12 cellular contexts compared by ENCODE assay signal in genomic region chr10:44293842-44294241, GRCh38.
DNase-seq lines count a peak whose midpoint lies in the region; FAIRE-seq and TF ChIP-seq lines count a peak whose summit lies in the region.
"Had no signal": no experiment of that assay in that cellular context is flagged by ENCODE, and none has a peak within 500 bp of the region (broad histone marks: within the 10 kb centered on the region; RNA-seq: fewer than 3 reads in every experiment).

No MANE protein-coding gene starts in this region.

- no peaks in the 10 kb centered on the region for H3K36me3 Mint-ChIP-seq in astrocyte (ENCODE audit: low read depth, unreplicated experiment)

- TF ChIP-seq CTCF in astrocyte (IDR thresholded peaks at IDR 0.05; ENCODE audit: insufficient read depth, low read depth, low read length) (no peak), vagina (IDR thresholded peaks at IDR 0.05) (no peak), D721Med (IDR thresholded peaks at IDR 0.05; ENCODE audit: insufficient read depth, missing control alignments) (no peak)

- H3K4me2 ChIP-seq in astrocyte (ENCODE audit: low read length): peak overlapping the region; percentile 74

- peak; percentile 83 for DNase-seq in astrocyte (ENCODE audit: low read depth)
- DNase-seq in fibroblast of the conjunctiva (ENCODE audit: low read depth): peak; percentile 46
- peak in 1 of 2 donors; percentile 90 for DNase-seq in vagina (ENCODE audit: extremely low spot score in 2 of 2)
- no peak for DNase-seq in D721Med (ENCODE audit: insufficient read length, low spot score)
- DNase-seq in activated CD4-positive, alpha-beta T cell treated with anti-CD3 and anti-CD28 coated beads for 1 hour: no peak
- no peak for DNase-seq in NK-92 (lab: John Stamatoyannopoulos, UW; ENCODE audit: unreplicated experiment)
- DNase-seq: DMS79 treated with DMSO at 0.1 percent for 48 hours; effector memory CD8-positive, alpha-beta T cell; kidney; NCI-H2171; SHP77 had no signal

- H2AFZ ChIP-seq in astrocyte (ENCODE audit: low read depth, low read length): no peak overlapping the region

- H3K36me3 ChIP-seq in astrocyte (ENCODE audit: insufficient read depth, low read length): no peaks in the 10 kb centered on the region
- peaks cover 0 to 6% of the 10 kb centered on the region in 2 donors for H3K36me3 ChIP-seq in muscle layer of duodenum (ENCODE audit: control insufficient read depth in 1 of 2, insufficient read depth in 2 of 2, low read length in 2 of 2)
- no peaks in the 10 kb centered on the region for H3K36me3 ChIP-seq in vagina

- intact Hi-C loops in vagina (cut with DNase I): no loop called here

- H3K4me1 ChIP-seq in astrocyte (ENCODE audit: insufficient read depth, low read length) (peaks cover 5% of the 10 kb centered on the region), muscle layer of duodenum (ENCODE audit: control insufficient read depth in 1 of 2, insufficient read depth in 2 of 2, low read length in 2 of 2) (peaks cover 0 to 6% of the 10 kb centered on the region in 2 donors), vagina (peaks cover 23% of the 10 kb centered on the region)

- no peak overlapping the region for H3K4me3 Mint-ChIP-seq in astrocyte (ENCODE audit: unreplicated experiment)
- H3K4me3 Mint-ChIP-seq: effector memory CD8-positive, alpha-beta T cell had no signal

- H3K27me3 Mint-ChIP-seq in astrocyte (ENCODE audit: low read depth, unreplicated experiment): peaks cover 3% of the 10 kb centered on the region

- peaks cover 2% of the 10 kb centered on the region for H3K4me1 Mint-ChIP-seq in astrocyte (ENCODE audit: low read depth, unreplicated experiment)

- no peaks in the 10 kb centered on the region for H4K20me1 ChIP-seq in astrocyte (ENCODE audit: insufficient read depth, low read length)

- H3K9me3 Mint-ChIP-seq in astrocyte (ENCODE audit: unreplicated experiment): no peaks in the 10 kb centered on the region
- H3K9me3 Mint-ChIP-seq: effector memory CD8-positive, alpha-beta T cell had no signal

- H3K9me3 ChIP-seq in astrocyte (ENCODE audit: insufficient read depth, low read depth, low read length) (no peaks in the 10 kb centered on the region), muscle layer of duodenum (ENCODE audit: control insufficient read depth in 1 of 2, low read length in 2 of 2) (no peaks in the 10 kb centered on the region), vagina (no peaks in the 10 kb centered on the region)

- H3K4me3 ChIP-seq in astrocyte (ENCODE audit: insufficient read depth, low read depth, low read length) (no peak overlapping the region), muscle layer of duodenum (ENCODE audit: low read depth in 1 of 2, low read length in 2 of 2) (peak overlapping the region in 1 of 2 donors; percentile 37), vagina (peak overlapping the region in 1 of 2 donors; percentile 20)

- H3K27ac Mint-ChIP-seq in astrocyte (ENCODE audit: unreplicated experiment): no peak overlapping the region
- H3K27ac Mint-ChIP-seq: effector memory CD8-positive, alpha-beta T cell had no signal

- H3K27me3 ChIP-seq in astrocyte (ENCODE audit: insufficient read depth, low read length): no peaks in the 10 kb centered on the region
- H3K27me3 ChIP-seq in muscle layer of duodenum (ENCODE audit: low read depth, low read length): no peaks in the 10 kb centered on the region
- H3K27me3 ChIP-seq in vagina: no peaks in the 10 kb centered on the region

- peak overlapping the region; percentile 62 for H3K27ac ChIP-seq in astrocyte (ENCODE audit: low read depth, low read length)
- H3K27ac ChIP-seq in muscle layer of duodenum (ENCODE audit: low read length): peak overlapping the region; percentile 82
- H3K27ac ChIP-seq in vagina: peak overlapping the region; percentile 83

- no peak for FAIRE-seq in astrocyte (lab: Jason Lieb, UNC)
- no peak for FAIRE-seq in D721Med (lab: Jason Lieb, UNC)
- FAIRE-seq: kidney had no signal

- no peaks in the 10 kb centered on the region for H3K79me2 ChIP-seq in astrocyte (ENCODE audit: insufficient read depth, low read length)

- peak overlapping the region; percentile 65 for H3K9ac ChIP-seq in astrocyte (ENCODE audit: low read length)

- TF ChIP-seq POLR2A in vagina (IDR thresholded peaks at IDR 0.05): no peak

Comparison
In these comparisons a context has a peak if more than half of its experiments do, and no peak if none do; other contexts are left out.
1. DNase-seq: peak in astrocyte (single experiment) and fibroblast of the conjunctiva (single experiment); none in D721Med (single experiment), activated CD4-positive, alpha-beta T cell treated with anti-CD3 and anti-CD28 coated beads for 1 hour (single experiment) and NK-92 (single experiment).
2. Peak in every context shown above with its lines, with median percentiles within 50 percentile points of each other: H3K27ac ChIP-seq.